1 cellular context compared by ENCODE assay signal in genomic region chr10:77428776-77429395, GRCh38.
TF ChIP-seq lines count a peak whose summit lies in the region.

No MANE protein-coding gene starts in this region.

TF ChIP-seq in endothelial cell of umbilical vein, 7 proteins besides CTCF, POLR2A, EP300 and RAD21:
- TF ChIP-seq MYC (IDR thresholded peaks at IDR 0.05; ENCODE audit: low read depth, low read length) (no peak), JUN (IDR thresholded peaks at IDR 0.05; ENCODE audit: borderline replicate concordance, insufficient read depth, insufficient read length, low read depth) (no peak), GATA2 (IDR thresholded peaks at IDR 0.05; ENCODE audit: insufficient read depth, insufficient read length, low read depth, low read length) (no peak), FOS (IDR thresholded peaks at IDR 0.05; ENCODE audit: borderline replicate concordance, insufficient read depth, low read length) (no peak), MAX (IDR thresholded peaks at IDR 0.05; ENCODE audit: insufficient read depth, insufficient read length) (no peak), POLR2AphosphoS5 (IDR thresholded peaks at IDR 0.05; ENCODE audit: insufficient read depth, low read depth, low read length) (no peak), EZH2 (IDR thresholded peaks at IDR 0.05; ENCODE audit: borderline replicate concordance, low read depth, low read length, severe bottlenecking) (no peak)
